ENCODE assay signal across 10 cellular contexts in the genomic region with DNA sequence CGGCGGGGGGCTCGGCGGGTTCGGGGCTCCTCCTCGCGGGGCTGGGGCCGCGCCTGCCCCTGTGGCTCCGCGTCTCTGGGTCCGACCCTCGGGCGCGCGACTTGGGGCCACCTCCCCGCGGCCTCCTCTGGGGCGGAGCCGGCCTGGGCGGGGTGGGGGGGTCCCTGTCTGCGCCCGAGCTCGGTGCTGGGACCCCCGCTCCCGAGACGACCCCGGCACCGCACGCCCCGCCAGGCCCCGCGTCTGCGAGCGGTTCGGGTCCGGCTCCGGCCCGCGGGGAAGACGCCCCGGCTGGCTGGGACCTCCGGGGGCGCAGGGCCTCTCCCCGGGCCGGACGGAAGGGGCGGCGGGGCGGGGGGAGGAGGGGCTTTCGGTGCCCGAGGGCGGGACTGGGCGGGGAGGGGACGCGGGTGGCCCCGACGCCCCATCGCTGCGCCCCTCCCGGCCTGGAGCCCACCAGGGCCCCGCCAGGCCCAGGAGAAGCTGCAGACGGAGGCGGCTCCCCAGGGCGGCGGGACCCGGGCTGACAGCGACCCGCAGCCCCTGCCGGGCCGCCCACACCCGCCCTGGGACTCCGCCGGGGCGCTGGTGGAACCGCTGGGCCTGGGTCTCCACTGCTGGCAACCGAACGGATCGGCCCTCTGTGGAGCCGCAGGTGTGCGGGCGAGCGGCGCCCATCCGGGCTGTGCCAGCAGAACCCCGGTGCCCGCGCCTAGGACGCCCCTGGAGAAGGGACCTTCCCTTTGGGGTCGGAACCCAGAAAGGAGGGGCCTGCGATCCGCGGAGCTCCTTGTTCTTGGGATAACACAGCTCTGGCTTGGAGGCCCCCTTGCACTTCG. TPM values are rescaled to one million over a fixed set of nuclear protein-coding genes. Genes with fewer than 3 reads are reported as not detected.
A peak's percentile ranks its signal among the peaks of the same experiment; 100 is the strongest.
DNase-seq lines count a peak whose midpoint lies in the region; ATAC-seq and TF ChIP-seq lines count a peak whose summit lies in the region.
"Had no signal": no experiment of that assay in that cellular context is flagged by ENCODE, and none has a peak within 500 bp of the region (broad histone marks: within the 10 kb centered on the region; RNA-seq: fewer than 3 reads in every experiment).

No MANE protein-coding gene starts in this region.

- peaks cover 16% of the 10 kb centered on the region; the same call in 1 of the 2 replicates for H3K9me3 ChIP-seq in HUES48 (ENCODE audit: control insufficient read depth, insufficient read depth, low read length)
- peaks cover 0 to 4% (median 0%) of the 10 kb centered on the region in 3 donors for H3K9me3 ChIP-seq in adrenal gland (replicated peaks in 1 of 3)

- H3K27me3 ChIP-seq in HUES48 (ENCODE audit: control insufficient read depth, insufficient read depth, low read length) (no peaks in the 10 kb centered on the region), adrenal gland (peaks cover 15% of the 10 kb centered on the region)

- peaks cover 23 to 27% of the 10 kb centered on the region in 2 donors for H3K4me1 Mint-ChIP-seq in immature natural killer cell
- peaks cover 12% of the 10 kb centered on the region for H3K4me1 Mint-ChIP-seq in stimulated activated naive CD8-positive, alpha-beta T cell treated with anti-CD3 and anti-CD28 coated beads, Interleukin-15, amount 100 ng/mL, for 72 hours

- H3K4me1 ChIP-seq in HUES48 (ENCODE audit: control insufficient read depth, insufficient read depth, low read length) (0 out of 2 replicates have a peak, but pooled peaks cover 2% of the 10 kb centered on the region), adrenal gland (replicated peaks in 1 of 2) (no peaks in the 10 kb centered on the region)

- H3K36me3 ChIP-seq in HUES48 (ENCODE audit: control insufficient read depth, insufficient read depth, low read length): no peaks in the 10 kb centered on the region
- no peaks in the 10 kb centered on the region for H3K36me3 ChIP-seq in adrenal gland (replicated peaks in 1 of 2)

- H3K4me3 ChIP-seq in HUES48 (ENCODE audit: low read depth, low read length) (peak overlapping the region; percentile 64), adrenal gland (peak overlapping the region in 2 of 4 donors; percentile 34 to 74)

- TF ChIP-seq CTCF in adrenal gland (IDR thresholded peaks at IDR 0.05): no peak

- H3K27ac ChIP-seq in HUES48 (ENCODE audit: low read depth, low read length) (no peak overlapping the region), adrenal gland (peak overlapping the region in 4 of 5 donors; percentile 27 to 88 (median 62))

- WGBS in adrenal gland, 4 donors: 1 to 7% (median 5%) methylated on average over 7 to 94 of the region's 94 CpGs

- H3K27ac Mint-ChIP-seq in immature natural killer cell: peak overlapping the region in 1 of 6 donors; percentile 30
- H3K27ac Mint-ChIP-seq in stimulated activated naive CD8-positive, alpha-beta T cell treated with anti-CD3 and anti-CD28 coated beads, Interleukin-15, amount 100 ng/mL, for 72 hours: no peak overlapping the region

- H3K36me3 Mint-ChIP-seq in immature natural killer cell: peaks cover 3 to 6% (median 4%) of the 10 kb centered on the region in 3 donors

- peak; percentile 53 for ATAC-seq in stimulated activated naive CD8-positive, alpha-beta T cell treated with anti-CD3 and anti-CD28 coated beads, Interleukin-15, amount 100 ng/mL, for 72 hours
- ATAC-seq in HG02571 (IDR thresholded peaks at IDR 0.05; ENCODE audit: unreplicated experiment) (no peak), GM21423 (IDR thresholded peaks at IDR 0.05; ENCODE audit: unreplicated experiment) (no peak)

- peaks cover 4 to 15% (median 12%) of the 10 kb centered on the region in 6 donors for H3K9me3 Mint-ChIP-seq in immature natural killer cell
- peaks cover 14 to 15% of the 10 kb centered on the region in 2 donors for H3K9me3 Mint-ChIP-seq in stimulated activated naive CD8-positive, alpha-beta T cell treated with anti-CD3 and anti-CD28 coated beads, Interleukin-15, amount 100 ng/mL, for 72 hours

- no peak overlapping the region for H3K9ac ChIP-seq in HUES48 (ENCODE audit: low read depth, low read length)

- intact Hi-C loops in adrenal gland (cut with DNase I): loop anchor here (10.0 kb wide), 2 partner anchors 114 to 124 kb away; partner anchors contain the start of gene COL6A1 (in 1 of the 2)

- TF ChIP-seq POLR2A in adrenal gland (IDR thresholded peaks at IDR 0.05): no peak

- DNase-seq in adrenal gland (peak in 5 of 7 donors; percentile 7 to 42 (median 19)), immature natural killer cell (peak in 2 of 3 donors; percentile 8 to 29), OCI-M2 (lab: John Stamatoyannopoulos, UW; ENCODE audit: unreplicated experiment) (no peak), COR-L47 (lab: John Stamatoyannopoulos, UW) (no peak)
- DNase-seq in stimulated activated naive CD8-positive, alpha-beta T cell treated with anti-CD3 and anti-CD28 coated beads, Interleukin-15, amount 100 ng/mL, for 72 hours: peak; percentile 18 to 30
- DNase-seq: NCI-H146 had no signal

- peaks cover 16 to 39% (median 20%) of the 10 kb centered on the region in 3 donors for H3K27me3 Mint-ChIP-seq in immature natural killer cell (ENCODE audit: low read depth in 3 of 3)
- peaks cover 35% of the 10 kb centered on the region for H3K27me3 Mint-ChIP-seq in stimulated activated naive CD8-positive, alpha-beta T cell treated with anti-CD3 and anti-CD28 coated beads, Interleukin-15, amount 100 ng/mL, for 72 hours

- H3K4me3 Mint-ChIP-seq in immature natural killer cell: peak overlapping the region; percentile 64 to 79 (median 70)
- peak overlapping the region; percentile 79 to 80 for H3K4me3 Mint-ChIP-seq in stimulated activated naive CD8-positive, alpha-beta T cell treated with anti-CD3 and anti-CD28 coated beads, Interleukin-15, amount 100 ng/mL, for 72 hours

RNA-seq across cellular contexts. Expression of gene COL6A2, which starts 0.6 kb away (rescaled TPM):
- total RNA-seq in adrenal gland: 100 to 1,000 TPM in 7 of 8 donors, 10 to 100 TPM in 1; 80.3 to 335 (median 181) TPM
- 100 to 1,000 TPM in 2 of 3 donors, 10 to 100 TPM in 1; 19.0 to 543 (median 246) TPM for polyA plus RNA-seq in adrenal gland
- polyA plus RNA-seq in immature natural killer cell: 10 to 100 TPM in 2 of 3 donors, 1 to 10 TPM in 1; 4.4 to 46.6 (median 30.6) TPM

RNA-seq across cellular contexts. Expression of gene FTCD, which starts 56.9 kb away (rescaled TPM):
- total RNA-seq in adrenal gland: 1 to 10 TPM in 4 of 8 donors, under 1 TPM in 2, not detected in 2; 0.36 to 2.1 (median 1.8) TPM
- polyA plus RNA-seq in adrenal gland: 10 to 100 TPM in 2 of 3 donors, under 1 TPM in 1; 0.20 to 16.8 (median 11.4) TPM
- polyA plus RNA-seq in immature natural killer cell: not detected
- total RNA-seq: lung microvascular endothelial cell had no signal

Comparison
In these comparisons a context has a peak if more than half of its experiments do, and no peak if none do; other contexts are left out.
1. DNase-seq: peak in adrenal gland (5 of 7), immature natural killer cell (2 of 3) and stimulated activated naive CD8-positive, alpha-beta T cell treated with anti-CD3 and anti-CD28 coated beads, Interleukin-15, amount 100 ng/mL, for 72 hours (2 of 2); none in OCI-M2 (single experiment) and COR-L47 (single experiment).